In the genomic region with DNA sequence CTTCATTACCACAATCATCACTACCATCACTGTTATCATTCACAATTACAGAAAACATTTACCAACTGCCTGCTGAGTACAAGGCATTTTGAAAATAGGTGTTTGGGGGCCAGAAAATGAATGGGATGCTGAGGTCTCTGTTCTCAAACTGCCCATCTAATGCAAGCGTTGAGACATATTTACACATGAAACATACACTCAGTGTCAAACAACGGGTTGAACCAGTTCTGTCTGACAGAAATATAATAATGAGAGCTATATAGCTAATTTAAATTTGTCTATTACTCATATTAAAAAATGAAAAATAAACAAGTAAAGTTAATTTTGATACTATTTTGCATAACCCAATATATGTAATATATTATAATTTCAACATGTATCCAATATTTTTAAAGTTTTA, we compare ENCODE assay signal across 19 cellular contexts.
"Had no signal": no experiment of that assay in that cellular context is flagged by ENCODE, and none has a peak within 500 bp of the region (broad histone marks: within the 10 kb centered on the region; RNA-seq: fewer than 3 reads in every experiment).

No MANE protein-coding gene starts in this region.

- DNase-seq: activated CD4-positive, alpha-beta T cell treated with anti-CD3 and anti-CD28 coated beads, Interleukin-2, amount 50 U/mL, for 48 hours; activated CD8-positive, alpha-beta memory T cell treated with anti-CD3 and anti-CD28 coated beads, Interleukin-2, amount 10 ng/mL, durations not matched to agents 7 days and 5 days; activated gamma-delta T cell; activated naive CD8-positive, alpha-beta T cell treated with anti-CD3 and anti-CD28 coated beads for 36 hours; activated T-cell treated with anti-CD3 and anti-CD28 coated beads, Interleukin-2, amount 50 U/mL, for 24 hours; anterior cingulate cortex; endodermal cell; hippocampal formation; midbrain; posterior cingulate gyrus; right cardiac atrium; spleen; stimulated activated CD4-positive, alpha-beta T cell treated with anti-CD3 and anti-CD28 coated beads, Interleukin-1b, Interleukin-23, amount 100 ng/mL, for 48 hours; stimulated activated naive B cell treated with anti-CD40 and anti-IgM and Interleukin-4, amounts not matched to agents 10 μg/mL and 1 μg/mL and 100 μg/mL, for 72 hours; T-helper 2 cell had no signal

- H3K27me3 Mint-ChIP-seq: activated CD8-positive, alpha-beta memory T cell treated with anti-CD3 and anti-CD28 coated beads, Interleukin-2, amount 10 ng/mL, durations not matched to agents 7 days and 5 days; activated naive CD8-positive, alpha-beta T cell treated with anti-CD3 and anti-CD28 coated beads for 36 hours; activated T-cell treated with anti-CD3 and anti-CD28 coated beads, Interleukin-2, amount 50 U/mL, for 24 hours had no signal

- H3K4me3 ChIP-seq: breast epithelium, lung, spleen, tibial nerve had no signal

- H3K36me3 ChIP-seq: breast epithelium, spleen, tibial nerve had no signal

- FAIRE-seq: TTC549 had no signal

- H3K4me3 Mint-ChIP-seq: activated CD8-positive, alpha-beta memory T cell treated with anti-CD3 and anti-CD28 coated beads, Interleukin-2, amount 10 ng/mL, durations not matched to agents 7 days and 5 days; activated naive CD8-positive, alpha-beta T cell treated with anti-CD3 and anti-CD28 coated beads for 36 hours; activated T-cell treated with anti-CD3 and anti-CD28 coated beads, Interleukin-2, amount 50 U/mL, for 24 hours; endodermal cell; stimulated activated naive B cell treated with anti-CD40 and anti-IgM and Interleukin-4, amounts not matched to agents 10 μg/mL and 1 μg/mL and 100 μg/mL, for 72 hours had no signal

- H3K36me3 Mint-ChIP-seq: activated CD8-positive, alpha-beta memory T cell treated with anti-CD3 and anti-CD28 coated beads, Interleukin-2, amount 10 ng/mL, durations not matched to agents 7 days and 5 days; activated naive CD8-positive, alpha-beta T cell treated with anti-CD3 and anti-CD28 coated beads for 36 hours; stimulated activated naive B cell treated with anti-CD40 and anti-IgM and Interleukin-4, amounts not matched to agents 10 μg/mL and 1 μg/mL and 100 μg/mL, for 72 hours had no signal

- H3K27ac Mint-ChIP-seq: activated CD8-positive, alpha-beta memory T cell treated with anti-CD3 and anti-CD28 coated beads, Interleukin-2, amount 10 ng/mL, durations not matched to agents 7 days and 5 days; activated naive CD8-positive, alpha-beta T cell treated with anti-CD3 and anti-CD28 coated beads for 36 hours; activated T-cell treated with anti-CD3 and anti-CD28 coated beads, Interleukin-2, amount 50 U/mL, for 24 hours; endodermal cell; stimulated activated naive B cell treated with anti-CD40 and anti-IgM and Interleukin-4, amounts not matched to agents 10 μg/mL and 1 μg/mL and 100 μg/mL, for 72 hours had no signal

- H3K4me1 Mint-ChIP-seq: activated CD8-positive, alpha-beta memory T cell treated with anti-CD3 and anti-CD28 coated beads, Interleukin-2, amount 10 ng/mL, durations not matched to agents 7 days and 5 days; activated naive CD8-positive, alpha-beta T cell treated with anti-CD3 and anti-CD28 coated beads for 36 hours; endodermal cell; stimulated activated naive B cell treated with anti-CD40 and anti-IgM and Interleukin-4, amounts not matched to agents 10 μg/mL and 1 μg/mL and 100 μg/mL, for 72 hours had no signal

- H3K27me3 ChIP-seq: breast epithelium, tibial nerve had no signal
